In the genomic region with DNA sequence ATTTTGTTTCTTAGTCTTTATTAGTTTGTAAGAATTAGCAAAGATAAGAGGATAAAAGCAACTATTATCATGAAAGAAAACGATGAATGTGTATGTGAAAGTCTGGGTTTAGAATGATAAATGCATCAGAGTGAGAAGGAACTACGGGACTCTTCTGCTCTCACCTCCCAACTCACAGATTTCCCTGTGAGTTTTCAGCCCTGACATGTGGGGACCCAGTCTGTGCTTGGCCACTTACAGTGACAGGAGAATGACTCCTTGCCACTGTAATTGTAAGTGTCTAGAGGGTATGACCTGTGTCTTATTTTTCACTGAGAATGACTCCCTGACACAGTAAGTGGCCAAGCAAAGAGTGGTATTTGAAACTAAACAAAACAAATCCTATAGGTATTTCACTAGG, we compare ENCODE assay signal across 1 cellular context.
TF ChIP-seq lines count a peak whose summit lies in the region.

No MANE protein-coding gene starts in this region.

TF ChIP-seq in HepG2, 621 proteins besides CTCF, POLR2A, EP300 and RAD21:
- TF ChIP-seq POLR2AphosphoS5 (IDR thresholded peaks at IDR 0.05; ENCODE audit: low read depth, low read length) (no peak), MAFF (IDR thresholded peaks at IDR 0.05; ENCODE audit: low read depth, low read length) (no peak), ZNF614 (CRISPR knock-in tag; IDR thresholded peaks at IDR 0.05; ENCODE audit: borderline replicate concordance) (no peak), KAT7 (CRISPR knock-in tag; IDR thresholded peaks at IDR 0.05; ENCODE audit: borderline replicate concordance) (no peak), ZNF746 (CRISPR knock-in tag; IDR thresholded peaks at IDR 0.05) (no peak), TBX3 (IDR thresholded peaks at IDR 0.05; ENCODE audit: borderline replicate concordance) (no peak), ATAD3A (CRISPR knock-in tag; IDR thresholded peaks at IDR 0.05) (no peak), ZNF607 (CRISPR knock-in tag; IDR thresholded peaks at IDR 0.05; ENCODE audit: borderline replicate concordance) (no peak), ZMYM3 (CRISPR knock-in tag; IDR thresholded peaks at IDR 0.05) (no peak), YEATS2 (CRISPR knock-in tag; IDR thresholded peaks at IDR 0.05; ENCODE audit: borderline replicate concordance) (no peak), JUNB (CRISPR knock-in tag; IDR thresholded peaks at IDR 0.05; ENCODE audit: borderline replicate concordance) (no peak), ZNF282 (IDR thresholded peaks at IDR 0.05; ENCODE audit: partially characterized antibody) (no peak), ZNF281 (CRISPR knock-in tag; IDR thresholded peaks at IDR 0.05; ENCODE audit: borderline replicate concordance) (no peak), ZNF24 (IDR thresholded peaks at IDR 0.05) (no peak)
- TF ChIP-seq, protein P1, sequence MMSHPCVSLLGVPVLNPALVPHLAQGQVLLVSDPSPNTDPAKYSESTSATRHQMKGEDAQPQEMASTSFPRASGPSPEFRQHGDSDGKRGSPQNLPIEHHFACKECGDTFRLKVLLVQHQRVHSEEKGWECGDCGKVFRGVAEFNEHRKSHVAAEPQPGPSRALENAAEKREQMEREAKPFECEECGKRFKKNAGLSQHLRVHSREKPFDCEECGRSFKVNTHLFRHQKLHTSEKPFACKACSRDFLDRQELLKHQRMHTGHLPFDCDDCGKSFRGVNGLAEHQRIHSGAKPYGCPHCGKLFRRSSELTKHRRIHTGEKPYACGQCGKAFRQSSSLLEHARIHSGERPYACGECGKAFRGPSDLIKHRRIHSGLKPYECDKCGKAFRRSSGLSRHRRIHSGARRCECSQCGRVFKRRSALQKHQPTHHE (CRISPR knock-in tag; IDR thresholded peaks at IDR 0.05; ENCODE audit: borderline replicate concordance), result no peak
- TF ChIP-seq, protein P2, sequence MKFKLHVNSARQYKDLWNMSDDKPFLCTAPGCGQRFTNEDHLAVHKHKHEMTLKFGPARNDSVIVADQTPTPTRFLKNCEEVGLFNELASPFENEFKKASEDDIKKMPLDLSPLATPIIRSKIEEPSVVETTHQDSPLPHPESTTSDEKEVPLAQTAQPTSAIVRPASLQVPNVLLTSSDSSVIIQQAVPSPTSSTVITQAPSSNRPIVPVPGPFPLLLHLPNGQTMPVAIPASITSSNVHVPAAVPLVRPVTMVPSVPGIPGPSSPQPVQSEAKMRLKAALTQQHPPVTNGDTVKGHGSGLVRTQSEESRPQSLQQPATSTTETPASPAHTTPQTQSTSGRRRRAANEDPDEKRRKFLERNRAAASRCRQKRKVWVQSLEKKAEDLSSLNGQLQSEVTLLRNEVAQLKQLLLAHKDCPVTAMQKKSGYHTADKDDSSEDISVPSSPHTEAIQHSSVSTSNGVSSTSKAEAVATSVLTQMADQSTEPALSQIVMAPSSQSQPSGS (CRISPR knock-in tag; IDR thresholded peaks at IDR 0.05), result no peak
- TF ChIP-seq, protein P3, sequence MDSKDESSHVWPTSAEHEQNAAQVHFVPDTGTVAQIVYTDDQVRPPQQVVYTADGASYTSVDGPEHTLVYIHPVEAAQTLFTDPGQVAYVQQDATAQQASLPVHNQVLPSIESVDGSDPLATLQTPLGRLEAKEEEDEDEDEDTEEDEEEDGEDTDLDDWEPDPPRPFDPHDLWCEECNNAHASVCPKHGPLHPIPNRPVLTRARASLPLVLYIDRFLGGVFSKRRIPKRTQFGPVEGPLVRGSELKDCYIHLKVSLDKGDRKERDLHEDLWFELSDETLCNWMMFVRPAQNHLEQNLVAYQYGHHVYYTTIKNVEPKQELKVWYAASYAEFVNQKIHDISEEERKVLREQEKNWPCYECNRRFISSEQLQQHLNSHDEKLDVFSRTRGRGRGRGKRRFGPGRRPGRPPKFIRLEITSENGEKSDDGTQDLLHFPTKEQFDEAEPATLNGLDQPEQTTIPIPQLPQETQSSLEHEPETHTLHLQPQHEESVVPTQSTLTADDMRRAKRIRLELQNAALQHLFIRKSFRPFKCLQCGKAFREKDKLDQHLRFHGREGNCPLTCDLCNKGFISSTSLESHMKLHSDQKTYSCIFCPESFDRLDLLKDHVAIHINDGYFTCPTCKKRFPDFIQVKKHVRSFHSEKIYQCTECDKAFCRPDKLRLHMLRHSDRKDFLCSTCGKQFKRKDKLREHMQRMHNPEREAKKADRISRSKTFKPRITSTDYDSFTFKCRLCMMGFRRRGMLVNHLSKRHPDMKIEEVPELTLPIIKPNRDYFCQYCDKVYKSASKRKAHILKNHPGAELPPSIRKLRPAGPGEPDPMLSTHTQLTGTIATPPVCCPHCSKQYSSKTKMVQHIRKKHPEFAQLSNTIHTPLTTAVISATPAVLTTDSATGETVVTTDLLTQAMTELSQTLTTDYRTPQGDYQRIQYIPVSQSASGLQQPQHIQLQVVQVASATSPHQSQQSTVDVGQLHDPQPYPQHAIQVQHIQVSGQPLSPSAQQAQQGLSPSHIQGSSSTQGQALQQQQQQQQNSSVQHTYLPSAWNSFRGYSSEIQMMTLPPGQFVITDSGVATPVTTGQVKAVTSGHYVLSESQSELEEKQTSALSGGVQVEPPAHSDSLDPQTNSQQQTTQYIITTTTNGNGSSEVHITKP (CRISPR knock-in tag; IDR thresholded peaks at IDR 0.05; ENCODE audit: low read depth), result no peak
- TF ChIP-seq, protein P4, sequence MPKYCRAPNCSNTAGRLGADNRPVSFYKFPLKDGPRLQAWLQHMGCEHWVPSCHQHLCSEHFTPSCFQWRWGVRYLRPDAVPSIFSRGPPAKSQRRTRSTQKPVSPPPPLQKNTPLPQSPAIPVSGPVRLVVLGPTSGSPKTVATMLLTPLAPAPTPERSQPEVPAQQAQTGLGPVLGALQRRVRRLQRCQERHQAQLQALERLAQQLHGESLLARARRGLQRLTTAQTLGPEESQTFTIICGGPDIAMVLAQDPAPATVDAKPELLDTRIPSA (CRISPR knock-in tag; IDR thresholded peaks at IDR 0.05; ENCODE audit: borderline replicate concordance), result no peak
- TF ChIP-seq, protein P5, sequence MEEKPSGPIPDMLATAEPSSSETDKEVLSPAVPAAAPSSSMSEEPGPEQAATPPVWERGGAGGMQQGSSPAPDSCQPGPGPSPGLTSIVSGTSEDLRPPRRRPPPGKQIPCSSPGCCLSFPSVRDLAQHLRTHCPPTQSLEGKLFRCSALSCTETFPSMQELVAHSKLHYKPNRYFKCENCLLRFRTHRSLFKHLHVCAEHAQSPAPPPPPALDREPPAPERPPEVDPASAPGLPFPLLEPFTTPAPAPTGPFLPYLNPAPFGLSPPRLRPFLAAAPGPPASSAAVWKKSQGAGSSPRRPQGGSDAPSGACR (CRISPR knock-in tag; IDR thresholded peaks at IDR 0.05), result no peak
- TF ChIP-seq, protein P6, sequence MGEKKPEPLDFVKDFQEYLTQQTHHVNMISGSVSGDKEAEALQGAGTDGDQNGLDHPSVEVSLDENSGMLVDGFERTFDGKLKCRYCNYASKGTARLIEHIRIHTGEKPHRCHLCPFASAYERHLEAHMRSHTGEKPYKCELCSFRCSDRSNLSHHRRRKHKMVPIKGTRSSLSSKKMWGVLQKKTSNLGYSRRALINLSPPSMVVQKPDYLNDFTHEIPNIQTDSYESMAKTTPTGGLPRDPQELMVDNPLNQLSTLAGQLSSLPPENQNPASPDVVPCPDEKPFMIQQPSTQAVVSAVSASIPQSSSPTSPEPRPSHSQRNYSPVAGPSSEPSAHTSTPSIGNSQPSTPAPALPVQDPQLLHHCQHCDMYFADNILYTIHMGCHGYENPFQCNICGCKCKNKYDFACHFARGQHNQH (CRISPR knock-in tag; IDR thresholded peaks at IDR 0.05), result no peak
